Comparison of ENCODE assay signal across 8 cellular contexts in the genomic region with DNA sequence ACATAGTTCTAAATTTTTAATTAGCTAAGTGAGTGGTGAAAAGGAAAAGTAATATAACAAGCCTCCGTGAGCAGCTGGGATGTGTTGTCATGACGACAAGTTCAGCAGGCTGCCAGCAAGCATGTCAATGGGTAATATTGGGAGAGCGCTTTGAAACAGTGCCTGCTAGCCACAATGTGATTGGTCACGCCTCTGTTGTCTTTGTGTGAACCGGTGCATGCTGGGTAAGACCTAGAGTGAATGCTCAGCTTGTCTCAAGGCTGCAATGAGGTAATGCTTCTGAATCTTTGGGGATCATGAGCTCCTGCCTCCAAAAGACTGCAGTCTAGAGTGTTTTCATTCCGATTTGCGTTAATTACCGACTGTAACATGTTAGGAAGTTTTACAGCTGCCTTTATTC. TPM values are rescaled to one million over a fixed set of nuclear protein-coding genes. Genes with fewer than 3 reads are reported as not detected.
A peak's percentile ranks its signal among the peaks of the same experiment; 100 is the strongest.
DNase-seq lines count a peak whose midpoint lies in the region; ATAC-seq, FAIRE-seq and TF ChIP-seq lines count a peak whose summit lies in the region.

No MANE protein-coding gene starts in this region.

- no peaks in the 10 kb centered on the region for H3K27me3 ChIP-seq in gastrocnemius medialis

- no peaks in the 10 kb centered on the region for H3K36me3 ChIP-seq in gastrocnemius medialis

- intact Hi-C loops in Right ventricle myocardium superior (cut with DNase I) (no loop called here), gastrocnemius medialis (cut with DNase I; ENCODE audit: low total_unique reads) (loop anchor here (2.0 kb wide), 1 partner anchor 29 kb away; no protein-coding TSS in a partner anchor)

- no peak for TF ChIP-seq POLR2A in gastrocnemius medialis (IDR thresholded peaks at IDR 0.05)

- in situ Hi-C loops in gastrocnemius medialis (cut with MboI; ENCODE audit: low sequenced_read_pairs in 4 of 4), result no loop called here

- peak overlapping the region in 2 of 4 donors; percentile 32 to 38 for H3K27ac ChIP-seq in gastrocnemius medialis

- peak; percentile 20 for FAIRE-seq in HTR-8/SVneo (lab: Jason Lieb, UNC)

- peak overlapping the region; percentile 38 to 45 (median 42) for H3K4me3 ChIP-seq in gastrocnemius medialis

- TF ChIP-seq CTCF in gastrocnemius medialis (IDR thresholded peaks at IDR 0.05 in 4 of 5, conservative IDR thresholded peaks at IDR 0.05 in 1 of 5), result no peak

- peak; percentile 81 for ATAC-seq in Right ventricle myocardium superior (ENCODE audit: poor library complexity)
- peak; percentile 95 to 97 for ATAC-seq in gastrocnemius medialis
- ATAC-seq in GM19035 (IDR thresholded peaks at IDR 0.05; ENCODE audit: unreplicated experiment), result no peak
- no peak for ATAC-seq in GM21515 (IDR thresholded peaks at IDR 0.05; ENCODE audit: unreplicated experiment)
- no peak for ATAC-seq in HG02678 (IDR thresholded peaks at IDR 0.05; ENCODE audit: unreplicated experiment)

- DNase-seq in HTR-8/SVneo (ENCODE audit: insufficient read length, low spot score), result peak; percentile 19
- DNase-seq in SK-N-DZ (ENCODE audit: low spot score), result peak; percentile 85
- peak; percentile 66 for DNase-seq in Right ventricle myocardium superior
- peak; percentile 27 to 32 for DNase-seq in gastrocnemius medialis
- no peak for DNase-seq in activated CD4-positive, alpha-beta T cell treated with anti-CD3 and anti-CD28 coated beads for 4 hours

- no peaks in the 10 kb centered on the region for H3K9me3 ChIP-seq in gastrocnemius medialis

- peaks cover 0 to 9% of the 10 kb centered on the region in 2 donors for H3K4me1 ChIP-seq in gastrocnemius medialis

RNA-seq across cellular contexts. Expression of gene STOX2, which starts 54.9 kb away (rescaled TPM):
- 4.5 and 5.4 TPM in 2 replicates for polyA plus RNA-seq in SK-N-DZ (2014; cell fraction: cytosol; rRNA removed)
- polyA plus RNA-seq in SK-N-DZ (2014; cell fraction: nucleus; rRNA removed), result 4.5 and 8.0 TPM in 2 replicates
- total RNA-seq in Right ventricle myocardium superior (8.5 TPM), gastrocnemius medialis (1 to 10 TPM; 3.3 to 8.3 (median 5.9) TPM)

Comparison
In these comparisons a context has a peak if more than half of its experiments do, and no peak if none do; other contexts are left out.
1. DNase-seq: peak in HTR-8/SVneo (single experiment), SK-N-DZ (single experiment), Right ventricle myocardium superior (single experiment) and gastrocnemius medialis (2 of 2); none in activated CD4-positive, alpha-beta T cell treated with anti-CD3 and anti-CD28 coated beads for 4 hours (0 of 2).
2. ATAC-seq: peak in Right ventricle myocardium superior (single experiment) and gastrocnemius medialis (2 of 2); none in GM19035 (single experiment), GM21515 (single experiment) and HG02678 (single experiment).